ENCODE assay signal across 1 cellular context in genomic region chr13:94328336-94329041, GRCh38.
TF ChIP-seq lines count a peak whose summit lies in the region.

No MANE protein-coding gene starts in this region.

TF ChIP-seq in WTC11, 78 proteins besides CTCF, POLR2A, EP300 and RAD21 (continued from another document):
- TF ChIP-seq, protein P1, sequence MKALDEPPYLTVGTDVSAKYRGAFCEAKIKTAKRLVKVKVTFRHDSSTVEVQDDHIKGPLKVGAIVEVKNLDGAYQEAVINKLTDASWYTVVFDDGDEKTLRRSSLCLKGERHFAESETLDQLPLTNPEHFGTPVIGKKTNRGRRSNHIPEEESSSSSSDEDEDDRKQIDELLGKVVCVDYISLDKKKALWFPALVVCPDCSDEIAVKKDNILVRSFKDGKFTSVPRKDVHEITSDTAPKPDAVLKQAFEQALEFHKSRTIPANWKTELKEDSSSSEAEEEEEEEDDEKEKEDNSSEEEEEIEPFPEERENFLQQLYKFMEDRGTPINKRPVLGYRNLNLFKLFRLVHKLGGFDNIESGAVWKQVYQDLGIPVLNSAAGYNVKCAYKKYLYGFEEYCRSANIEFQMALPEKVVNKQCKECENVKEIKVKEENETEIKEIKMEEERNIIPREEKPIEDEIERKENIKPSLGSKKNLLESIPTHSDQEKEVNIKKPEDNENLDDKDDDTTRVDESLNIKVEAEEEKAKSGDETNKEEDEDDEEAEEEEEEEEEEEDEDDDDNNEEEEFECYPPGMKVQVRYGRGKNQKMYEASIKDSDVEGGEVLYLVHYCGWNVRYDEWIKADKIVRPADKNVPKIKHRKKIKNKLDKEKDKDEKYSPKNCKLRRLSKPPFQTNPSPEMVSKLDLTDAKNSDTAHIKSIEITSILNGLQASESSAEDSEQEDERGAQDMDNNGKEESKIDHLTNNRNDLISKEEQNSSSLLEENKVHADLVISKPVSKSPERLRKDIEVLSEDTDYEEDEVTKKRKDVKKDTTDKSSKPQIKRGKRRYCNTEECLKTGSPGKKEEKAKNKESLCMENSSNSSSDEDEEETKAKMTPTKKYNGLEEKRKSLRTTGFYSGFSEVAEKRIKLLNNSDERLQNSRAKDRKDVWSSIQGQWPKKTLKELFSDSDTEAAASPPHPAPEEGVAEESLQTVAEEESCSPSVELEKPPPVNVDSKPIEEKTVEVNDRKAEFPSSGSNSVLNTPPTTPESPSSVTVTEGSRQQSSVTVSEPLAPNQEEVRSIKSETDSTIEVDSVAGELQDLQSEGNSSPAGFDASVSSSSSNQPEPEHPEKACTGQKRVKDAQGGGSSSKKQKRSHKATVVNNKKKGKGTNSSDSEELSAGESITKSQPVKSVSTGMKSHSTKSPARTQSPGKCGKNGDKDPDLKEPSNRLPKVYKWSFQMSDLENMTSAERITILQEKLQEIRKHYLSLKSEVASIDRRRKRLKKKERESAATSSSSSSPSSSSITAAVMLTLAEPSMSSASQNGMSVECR (CRISPR knock-in tag; IDR thresholded peaks at IDR 0.05; ENCODE audit: borderline replicate concordance), result no peak
- TF ChIP-seq MXD4 (CRISPR knock-in tag; IDR thresholded peaks at IDR 0.05; ENCODE audit: borderline replicate concordance), result no peak
- TF ChIP-seq NR1H2 (CRISPR knock-in tag; IDR thresholded peaks at IDR 0.05), result no peak
- no peak for TF ChIP-seq ZNF532 (CRISPR knock-in tag; IDR thresholded peaks at IDR 0.05; ENCODE audit: borderline replicate concordance)
- TF ChIP-seq, protein P2, sequence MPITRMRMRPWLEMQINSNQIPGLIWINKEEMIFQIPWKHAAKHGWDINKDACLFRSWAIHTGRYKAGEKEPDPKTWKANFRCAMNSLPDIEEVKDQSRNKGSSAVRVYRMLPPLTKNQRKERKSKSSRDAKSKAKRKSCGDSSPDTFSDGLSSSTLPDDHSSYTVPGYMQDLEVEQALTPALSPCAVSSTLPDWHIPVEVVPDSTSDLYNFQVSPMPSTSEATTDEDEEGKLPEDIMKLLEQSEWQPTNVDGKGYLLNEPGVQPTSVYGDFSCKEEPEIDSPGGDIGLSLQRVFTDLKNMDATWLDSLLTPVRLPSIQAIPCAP (CRISPR knock-in tag; IDR thresholded peaks at IDR 0.05), result no peak
- TF ChIP-seq SMAD4 (CRISPR knock-in tag; IDR thresholded peaks at IDR 0.05), result no peak
